ENCODE assay signal across 1 cellular context in the genomic region with DNA sequence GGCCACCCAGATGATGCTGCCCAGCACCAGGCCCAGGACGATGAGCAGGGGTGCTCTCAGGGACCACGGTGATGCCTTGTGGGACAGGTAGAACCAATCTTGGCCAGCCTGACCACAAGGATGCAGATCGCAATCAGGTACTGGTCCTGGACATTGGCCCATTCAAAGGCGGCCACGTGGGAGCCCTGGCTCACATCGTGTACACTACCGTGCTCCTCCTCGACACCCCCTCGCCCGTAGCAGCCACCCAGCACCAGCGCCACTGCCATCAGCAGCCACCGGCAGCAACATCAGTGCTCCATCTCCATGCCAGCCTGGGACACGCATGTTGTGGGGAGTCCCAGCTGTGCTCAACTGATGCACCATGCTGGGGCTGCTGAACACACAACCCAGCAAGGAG.
TF ChIP-seq lines count a peak whose summit lies in the region.

No MANE protein-coding gene starts in this region.

TF ChIP-seq in IMR-90, 13 proteins besides CTCF, POLR2A, EP300 and RAD21:
- TF ChIP-seq CHD1 (IDR thresholded peaks at IDR 0.05; ENCODE audit: low read depth, low read length), result no peak
- TF ChIP-seq, protein P1, sequence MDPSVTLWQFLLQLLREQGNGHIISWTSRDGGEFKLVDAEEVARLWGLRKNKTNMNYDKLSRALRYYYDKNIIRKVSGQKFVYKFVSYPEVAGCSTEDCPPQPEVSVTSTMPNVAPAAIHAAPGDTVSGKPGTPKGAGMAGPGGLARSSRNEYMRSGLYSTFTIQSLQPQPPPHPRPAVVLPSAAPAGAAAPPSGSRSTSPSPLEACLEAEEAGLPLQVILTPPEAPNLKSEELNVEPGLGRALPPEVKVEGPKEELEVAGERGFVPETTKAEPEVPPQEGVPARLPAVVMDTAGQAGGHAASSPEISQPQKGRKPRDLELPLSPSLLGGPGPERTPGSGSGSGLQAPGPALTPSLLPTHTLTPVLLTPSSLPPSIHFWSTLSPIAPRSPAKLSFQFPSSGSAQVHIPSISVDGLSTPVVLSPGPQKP (IDR thresholded peaks at IDR 0.05; ENCODE audit: borderline replicate concordance, low read depth, low read length), result no peak
- no peak for TF ChIP-seq MAFK (IDR thresholded peaks at IDR 0.05; ENCODE audit: low read depth, low read length)
- no peak for TF ChIP-seq RFX5 (IDR thresholded peaks at IDR 0.05; ENCODE audit: low read depth, low read length)
- TF ChIP-seq NFE2L2 (IDR thresholded peaks at IDR 0.05; ENCODE audit: low read depth, low read length), result no peak
- TF ChIP-seq MAZ (IDR thresholded peaks at IDR 0.05; ENCODE audit: borderline replicate concordance, low read depth, low read length), result no peak
- no peak for TF ChIP-seq CEBPB (IDR thresholded peaks at IDR 0.05; ENCODE audit: low read depth, low read length)
- TF ChIP-seq, protein P2, sequence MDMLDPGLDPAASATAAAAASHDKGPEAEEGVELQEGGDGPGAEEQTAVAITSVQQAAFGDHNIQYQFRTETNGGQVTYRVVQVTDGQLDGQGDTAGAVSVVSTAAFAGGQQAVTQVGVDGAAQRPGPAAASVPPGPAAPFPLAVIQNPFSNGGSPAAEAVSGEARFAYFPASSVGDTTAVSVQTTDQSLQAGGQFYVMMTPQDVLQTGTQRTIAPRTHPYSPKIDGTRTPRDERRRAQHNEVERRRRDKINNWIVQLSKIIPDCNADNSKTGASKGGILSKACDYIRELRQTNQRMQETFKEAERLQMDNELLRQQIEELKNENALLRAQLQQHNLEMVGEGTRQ (IDR thresholded peaks at IDR 0.05; ENCODE audit: low read depth, low read length), result no peak
- TF ChIP-seq MXI1 (IDR thresholded peaks at IDR 0.05; ENCODE audit: borderline replicate concordance, low read depth, low read length), result no peak
- TF ChIP-seq RCOR1 (IDR thresholded peaks at IDR 0.05; ENCODE audit: insufficient replicate concordance, low read length), result no peak
